1 cellular context compared by ENCODE assay signal in genomic region chr22:29479417-29480261, GRCh38.
TF ChIP-seq lines count a peak whose summit lies in the region.

TSS of gene NEFH (plus strand) at chr22:29480218. CDS start at chr22:29480263, 45 bp downstream.

TF ChIP-seq in HEK293, 187 proteins besides CTCF, POLR2A, EP300 and RAD21 (continued from another document):
- TF ChIP-seq, protein P1, sequence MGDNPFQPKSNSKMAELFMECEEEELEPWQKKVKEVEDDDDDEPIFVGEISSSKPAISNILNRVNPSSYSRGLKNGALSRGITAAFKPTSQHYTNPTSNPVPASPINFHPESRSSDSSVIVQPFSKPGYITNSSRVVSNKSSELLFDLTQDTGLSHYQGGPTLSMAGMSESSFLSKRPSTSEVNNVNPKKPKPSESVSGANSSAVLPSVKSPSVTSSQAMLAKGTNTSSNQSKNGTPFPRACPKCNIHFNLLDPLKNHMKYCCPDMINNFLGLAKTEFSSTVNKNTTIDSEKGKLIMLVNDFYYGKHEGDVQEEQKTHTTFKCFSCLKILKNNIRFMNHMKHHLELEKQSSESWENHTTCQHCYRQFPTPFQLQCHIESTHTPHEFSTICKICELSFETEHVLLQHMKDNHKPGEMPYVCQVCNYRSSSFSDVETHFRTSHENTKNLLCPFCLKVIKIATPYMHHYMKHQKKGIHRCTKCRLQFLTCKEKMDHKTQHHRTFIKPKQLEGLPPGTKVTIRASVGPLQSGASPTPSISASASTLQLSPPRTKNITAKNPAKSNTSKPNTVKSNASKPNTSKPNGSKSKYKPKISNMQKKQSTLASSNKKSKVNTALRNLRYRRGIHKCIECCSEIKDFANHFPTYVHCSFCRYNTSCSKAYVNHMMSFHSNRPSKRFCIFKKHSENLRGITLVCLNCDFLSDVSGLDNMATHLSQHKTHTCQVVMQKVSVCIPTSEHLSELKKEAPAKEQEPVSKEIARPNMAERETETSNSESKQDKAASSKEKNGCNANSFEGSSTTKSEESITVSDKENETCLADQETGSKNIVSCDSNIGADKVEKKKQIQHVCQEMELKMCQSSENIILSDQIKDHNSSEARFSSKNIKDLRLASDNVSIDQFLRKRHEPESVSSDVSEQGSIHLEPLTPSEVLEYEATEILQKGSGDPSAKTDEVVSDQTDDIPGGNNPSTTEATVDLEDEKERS (tag by site-specific recombination; IDR thresholded peaks at IDR 0.05), result no peak
- peak; percentile 88 for TF ChIP-seq PRDM10 (tag by site-specific recombination; IDR thresholded peaks at IDR 0.05)
- TF ChIP-seq ZNF138 (tag by site-specific recombination; IDR thresholded peaks at IDR 0.05; ENCODE audit: borderline replicate concordance), result no peak
- TF ChIP-seq ZNF776 (tag by site-specific recombination; IDR thresholded peaks at IDR 0.05; ENCODE audit: borderline replicate concordance), result no peak
- TF ChIP-seq ZNF211 (tag by site-specific recombination; IDR thresholded peaks at IDR 0.05; ENCODE audit: low read depth), result no peak
